Comparison of ENCODE assay signal across 8 cellular contexts in the genomic region with DNA sequence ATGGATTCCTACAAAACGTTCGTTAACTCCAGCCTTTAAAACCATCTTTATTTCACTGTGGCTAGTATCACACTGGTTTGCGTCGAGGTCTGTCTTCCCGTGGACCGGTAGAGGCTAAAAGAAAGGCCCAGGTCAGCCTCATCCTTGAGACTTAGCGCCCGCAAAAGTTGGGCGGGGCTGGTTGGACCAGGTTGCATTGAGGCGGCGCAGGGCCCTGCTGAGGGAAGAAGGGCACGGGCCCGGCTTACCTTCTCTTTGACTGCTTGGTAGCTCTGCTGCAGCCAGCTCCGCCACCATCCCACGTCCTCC. TPM values are rescaled to one million over a fixed set of nuclear protein-coding genes. Genes with fewer than 3 reads are reported as not detected.
DNase-seq lines count a peak whose midpoint lies in the region; ATAC-seq and TF ChIP-seq lines count a peak whose summit lies in the region.

No MANE protein-coding gene starts in this region.

- POLR2A ChIA-PET in CD8-positive, alpha-beta memory T cell (lab: Charles Lee), result interaction anchor here (0.6 to 2.2 kb wide), 15 partner anchors 7 to 378 kb away, joined by 3 to 18 read pairs (median 5); partner anchors contain the start of genes IQCC, KPNA6, MARCKSL1 and TXLNA

- CTCF ChIA-PET in CD8-positive, alpha-beta memory T cell (lab: Charles Lee), result interaction anchor here (1.1 to 2.9 kb wide), 5 partner anchors 9 to 430 kb away, joined by 3 to 18 read pairs (median 4); no protein-coding TSS in a partner anchor

- H3K27ac Mint-ChIP-seq in CD8-positive, alpha-beta memory T cell, result peak overlapping the region; percentile 84 to 100 (median 100)

- in situ Hi-C loops in astrocyte of the cerebellum (cut with HindIII; ENCODE audit: low sequenced_read_pairs), result loop anchor here (5.0 kb wide), 1 partner anchor 104 kb away; no protein-coding TSS in a partner anchor

- peak overlapping the region; percentile 99 for H3K27ac ChIP-seq in CD8-positive, alpha-beta memory T cell (ENCODE audit: low read depth, low read length)

- H3K4me1 ChIP-seq in CD8-positive, alpha-beta memory T cell (ENCODE audit: insufficient read depth, low read length), result peaks cover 40% of the 10 kb centered on the region

- no peaks in the 10 kb centered on the region for H3K9me3 Mint-ChIP-seq in CD8-positive, alpha-beta memory T cell

- no peak for TF ChIP-seq CTCF in astrocyte of the cerebellum (IDR thresholded peaks at IDR 0.05; ENCODE audit: low read depth, low read length, missing control alignments)

- H3K36me3 Mint-ChIP-seq in CD8-positive, alpha-beta memory T cell, result peaks cover 0 to 20% (median 1%) of the 10 kb centered on the region in 3 donors

- H3K27me3 Mint-ChIP-seq in CD8-positive, alpha-beta memory T cell, result peaks cover 0 to 2% of the 10 kb centered on the region in 2 donors

- peaks cover 12 to 26% (median 14%) of the 10 kb centered on the region in 3 donors for H3K4me1 Mint-ChIP-seq in CD8-positive, alpha-beta memory T cell

- peak overlapping the region; percentile 92 to 100 (median 98) for H3K4me3 Mint-ChIP-seq in CD8-positive, alpha-beta memory T cell

- peak overlapping the region; percentile 99 for H3K4me3 ChIP-seq in CD8-positive, alpha-beta memory T cell (ENCODE audit: low read length)
- peak overlapping the region; percentile 79 for H3K4me3 ChIP-seq in astrocyte of the cerebellum (ENCODE audit: low read depth, low read length)

- ATAC-seq in GM21619 (IDR thresholded peaks at IDR 0.05; ENCODE audit: unreplicated experiment) (peak; percentile 8), HG03457 (IDR thresholded peaks at IDR 0.05; ENCODE audit: unreplicated experiment) (no peak)

- no peaks in the 10 kb centered on the region for H3K27me3 ChIP-seq in CD8-positive, alpha-beta memory T cell (ENCODE audit: insufficient read depth, low read length, poor library complexity, severe bottlenecking)

- no peaks in the 10 kb centered on the region for H3K9me3 ChIP-seq in CD8-positive, alpha-beta memory T cell (ENCODE audit: low read length)

- peaks cover 23% of the 10 kb centered on the region for H3K36me3 ChIP-seq in CD8-positive, alpha-beta memory T cell (ENCODE audit: insufficient read depth, low read length)

- DNase-seq in CD8-positive, alpha-beta memory T cell, result peak in 1 of 5 donors; percentile 34
- DNase-seq in NCI-H2227 (lab: John Stamatoyannopoulos, UW; ENCODE audit: unreplicated experiment) (peak; percentile 62), astrocyte of the cerebellum (ENCODE audit: low read depth) (no peak), iPS-NIHi7 (ENCODE audit: extremely low spot score) (peak; percentile 56), ureter (ENCODE audit: low spot score) (no peak)
- DNase-seq in stimulated activated CD4-positive, alpha-beta T cell treated with anti-CD3 and anti-CD28 coated beads, Interleukin-4, amount 100 ng/mL, for 1 hour, result peak; percentile 44

RNA-seq across cellular contexts. Expression of gene BSDC1, which starts 0.5 kb away (rescaled TPM):
- 10 to 100 TPM; 35.1 to 37.6 TPM for total RNA-seq in CD8-positive, alpha-beta memory T cell
- 50.0 TPM for polyA plus RNA-seq in CD8-positive, alpha-beta memory T cell
- total RNA-seq in ureter, result 59.6 TPM

RNA-seq across cellular contexts. Expression of gene TSSK3, which starts 31.4 kb away (rescaled TPM):
- 1 to 10 TPM in 1 of 2 experiments, under 1 TPM in 1; 0.33 to 1.1 TPM for total RNA-seq in CD8-positive, alpha-beta memory T cell
- polyA plus RNA-seq in CD8-positive, alpha-beta memory T cell, result 0.44 TPM
- 4.2 TPM for total RNA-seq in ureter

RNA-seq across cellular contexts. Expression of gene FAM229A, which starts 31.5 kb away (rescaled TPM):
- 1 to 10 TPM; 4.4 to 5.2 TPM for total RNA-seq in CD8-positive, alpha-beta memory T cell
- 0.40 TPM for polyA plus RNA-seq in CD8-positive, alpha-beta memory T cell
- total RNA-seq in ureter, result 5.5 TPM

RNA-seq across cellular contexts. Expression of gene MARCKSL1, which starts 57.8 kb away (rescaled TPM):
- total RNA-seq in CD8-positive, alpha-beta memory T cell, result 10 to 100 TPM; 11.6 to 12.1 TPM
- 45.8 TPM for polyA plus RNA-seq in CD8-positive, alpha-beta memory T cell
- 117 TPM for total RNA-seq in ureter

Comparison
In these comparisons a context has a peak if more than half of its experiments do, and no peak if none do; other contexts are left out.
1. DNase-seq: peak in NCI-H2227 (single experiment), iPS-NIHi7 (single experiment) and stimulated activated CD4-positive, alpha-beta T cell treated with anti-CD3 and anti-CD28 coated beads, Interleukin-4, amount 100 ng/mL, for 1 hour (single experiment); none in astrocyte of the cerebellum (single experiment) and ureter (single experiment).